ENCODE assay signal across 9 cellular contexts in genomic region chr1:217095050-217095622, GRCh38.
"Had no signal": no experiment of that assay in that cellular context is flagged by ENCODE, and none has a peak within 500 bp of the region (broad histone marks: within the 10 kb centered on the region; RNA-seq: fewer than 3 reads in every experiment).

No MANE protein-coding gene starts in this region.

- ATAC-seq: GM23338, HCT116, HepG2 had no signal

- H3K9me3 ChIP-seq: HAP-1 had no signal

- FAIRE-seq: H1, H54, HepG2 had no signal

- DNase-seq: HFFc6 had no signal

- H3K36me3 ChIP-seq: HAP-1 had no signal

- H3K27ac ChIP-seq: HL-60 had no signal

- H3K4me3 Mint-ChIP-seq: GM23338, HFFc6, IgD-negative memory B cell had no signal

- H3K9me3 Mint-ChIP-seq: GM23338 had no signal

- H3K27ac Mint-ChIP-seq: GM23338, HFFc6, IgD-negative memory B cell had no signal

- H3K4me1 ChIP-seq: HAP-1 had no signal

- H3K4me3 ChIP-seq: GM23338, HAP-1 had no signal

- H3K36me3 Mint-ChIP-seq: IgD-negative memory B cell had no signal
